1 cellular context compared by ENCODE assay signal in genomic region chr1:2279210-2279639, GRCh38.
TF ChIP-seq lines count a peak whose summit lies in the region.

No MANE protein-coding gene starts in this region.

TF ChIP-seq in H1, 55 proteins besides CTCF, POLR2A, EP300 and RAD21 (continued from another document):
- TF ChIP-seq SIN3A (conservative IDR thresholded peaks at IDR 0.05 in 1 of 2, IDR thresholded peaks at IDR 0.05 in 1 of 2; ENCODE audit: low read depth in 1 of 2, low read length in 2 of 2) (peak in 1 of 2 experiments; percentile 67; a peak in 2 of 4 replicates), CHD2 (IDR thresholded peaks at IDR 0.05; ENCODE audit: low read length) (peak; percentile 45; the same call in 1 of the 2 replicates), TEAD4 (IDR thresholded peaks at IDR 0.05; ENCODE audit: low read depth, low read length) (peak; percentile 98), MAX (IDR thresholded peaks at IDR 0.05) (peak; percentile 56; the same call in 1 of the 2 replicates), CEBPB (IDR thresholded peaks at IDR 0.05; ENCODE audit: low read depth, low read length) (no peak), RNF2 (IDR thresholded peaks at IDR 0.05; ENCODE audit: borderline replicate concordance, low read depth, low read length, missing control alignments, poor library complexity, severe bottlenecking) (no peak), NANOG (IDR thresholded peaks at IDR 0.05; ENCODE audit: insufficient read depth, low read depth, low read length, poor library complexity, severe bottlenecking) (no peak), RBBP5 (IDR thresholded peaks at IDR 0.05; ENCODE audit: borderline replicate concordance, low read depth, low read length) (0 out of 2 replicates have a peak, but pooled peaks have one; percentile 32), E2F6 (IDR thresholded peaks at IDR 0.05) (peak; percentile 79; the same call in 1 of the 2 replicates), SIRT6 (IDR thresholded peaks at IDR 0.05; ENCODE audit: low read length) (no peak), CTBP2 (IDR thresholded peaks at IDR 0.05; ENCODE audit: borderline replicate concordance, insufficient read depth, insufficient read length, low read length) (peak; percentile 68), KDM5A (IDR thresholded peaks at IDR 0.05; ENCODE audit: low read length) (no peak), RXRA (IDR thresholded peaks at IDR 0.05; ENCODE audit: insufficient read depth, low read depth, low read length) (no peak), TBP (IDR thresholded peaks at IDR 0.05; ENCODE audit: low read depth, low read length) (0 out of 2 replicates have a peak, but pooled peaks have one; percentile 52), SIX5 (IDR thresholded peaks at IDR 0.05; ENCODE audit: low read depth, low read length) (no peak), ASH2L (IDR thresholded peaks at IDR 0.05; ENCODE audit: low read length) (peak; percentile 73), CREB1 (IDR thresholded peaks at IDR 0.05) (peak; percentile 39; the same call in 1 of the 2 replicates), TCF12 (IDR thresholded peaks at IDR 0.05; ENCODE audit: low read depth, low read length) (peak; percentile 72; the same call in 1 of the 2 replicates), POLR2AphosphoS5 (IDR thresholded peaks at IDR 0.05; ENCODE audit: low read depth, low read length) (peak; percentile 20; the same call in 1 of the 2 replicates), POU5F1 (IDR thresholded peaks at IDR 0.05; ENCODE audit: low read depth, low read length) (no peak), TAF1 (IDR thresholded peaks at IDR 0.05; ENCODE audit: low read depth, low read length) (peak; percentile 43; the same call in 1 of the 2 replicates), KDM1A (IDR thresholded peaks at IDR 0.05; ENCODE audit: borderline replicate concordance, low read length) (peak; percentile 96), SP1 (IDR thresholded peaks at IDR 0.05; ENCODE audit: low read depth, low read length) (peak; percentile 81), EZH2 (IDR thresholded peaks at IDR 0.05; ENCODE audit: low read depth, low read length, severe bottlenecking) (no peak)
TF ChIP-seq in H1: peak in this region for 16.
